In genomic region chr18:48945953-48946217, GRCh38 we compare ENCODE assay signal across 8 cellular contexts. TPM values are rescaled to one million over a fixed set of nuclear protein-coding genes. Genes with fewer than 3 reads are reported as not detected.
A peak's percentile ranks its signal among the peaks of the same experiment; 100 is the strongest.
DNase-seq lines count a peak whose midpoint lies in the region; ATAC-seq and TF ChIP-seq lines count a peak whose summit lies in the region.

No MANE protein-coding gene starts in this region.

- no peak overlapping the region for H4K8ac ChIP-seq in mesenchymal stem cell (ENCODE audit: low read length)

- no peak overlapping the region for H2BK5ac ChIP-seq in mesenchymal stem cell (ENCODE audit: low read depth, low read length, poor library complexity, severe bottlenecking)

- H3K4me1 ChIP-seq in cardiac muscle cell (ENCODE audit: low read depth) (peaks cover 67% of the 10 kb centered on the region), ascending aorta (peaks cover 13 to 43% of the 10 kb centered on the region in 2 donors), mesenchymal stem cell (ENCODE audit: control insufficient read depth, insufficient read depth, low read depth, low read length) (peaks cover 34% of the 10 kb centered on the region), upper lobe of left lung (peaks cover 59 to 75% (median 69%) of the 10 kb centered on the region in 4 donors)

- H3K27me3 ChIP-seq in cardiac muscle cell (no peaks in the 10 kb centered on the region), ascending aorta (no peaks in the 10 kb centered on the region), mesenchymal stem cell (ENCODE audit: control insufficient read depth in 1 of 2, insufficient read depth in 1 of 2, low read length in 2 of 2) (no peaks in the 10 kb centered on the region), upper lobe of left lung (no peaks in the 10 kb centered on the region)

- H3K36me3 ChIP-seq in cardiac muscle cell (peaks cover 29% of the 10 kb centered on the region), ascending aorta (peaks cover 3 to 33% of the 10 kb centered on the region in 2 donors), mesenchymal stem cell (ENCODE audit: control insufficient read depth in 1 of 2, insufficient read depth in 2 of 2, low read depth in 1 of 2, low read length in 2 of 2) (peaks cover 41 to 84% of the 10 kb centered on the region in 2 experiments), upper lobe of left lung (peaks cover 0 to 46% (median 13%) of the 10 kb centered on the region in 4 donors)

- no peak overlapping the region for H2BK15ac ChIP-seq in mesenchymal stem cell (ENCODE audit: low read depth, poor library complexity, severe bottlenecking)

- no peak overlapping the region for H4K91ac ChIP-seq in mesenchymal stem cell (ENCODE audit: low read length)

- H3K18ac ChIP-seq in mesenchymal stem cell (ENCODE audit: low read depth in 1 of 2, low read length in 2 of 2): no peak overlapping the region

- no peak for TF ChIP-seq POLR2A in upper lobe of left lung (IDR thresholded peaks at IDR 0.05)

- H3K9me3 ChIP-seq in cardiac muscle cell (ENCODE audit: low read depth): no peaks in the 10 kb centered on the region
- H3K9me3 ChIP-seq in ascending aorta: no peaks in the 10 kb centered on the region
- H3K9me3 ChIP-seq in mesenchymal stem cell (ENCODE audit: control insufficient read depth, low read length): no peaks in the 10 kb centered on the region
- H3K9me3 ChIP-seq in upper lobe of left lung: no peaks in the 10 kb centered on the region

- TF ChIP-seq CTCF in cardiac muscle cell (IDR thresholded peaks at IDR 0.05; ENCODE audit: low read depth, low read length): no peak
- no peak for TF ChIP-seq CTCF in ascending aorta (IDR thresholded peaks at IDR 0.05)
- no peak for TF ChIP-seq CTCF in upper lobe of left lung (IDR thresholded peaks at IDR 0.05)
- TF ChIP-seq CTCF in GM10266 (IDR thresholded peaks at IDR 0.05; ENCODE audit: control insufficient read depth, insufficient read depth, low read depth, missing control alignments): no peak

- H3K79me1 ChIP-seq in mesenchymal stem cell (replicated peaks; ENCODE audit: low read length, poor library complexity, severe bottlenecking): no peaks in the 10 kb centered on the region

- H3K9ac ChIP-seq in mesenchymal stem cell (ENCODE audit: low read length): peak overlapping the region; percentile 95

- peak overlapping the region in 1 of 2 experiments; percentile 35 for H2BK12ac ChIP-seq in mesenchymal stem cell (ENCODE audit: low read length in 2 of 2)

- peak overlapping the region; percentile 68 for H3K4me2 ChIP-seq in mesenchymal stem cell (ENCODE audit: low read length, poor library complexity, severe bottlenecking)

- no peak overlapping the region for H2AFZ ChIP-seq in mesenchymal stem cell (ENCODE audit: low read depth, low read length)

- H3K4ac ChIP-seq in mesenchymal stem cell (ENCODE audit: low read depth in 1 of 2, low read length in 2 of 2): no peak overlapping the region

- H3K14ac ChIP-seq in mesenchymal stem cell (ENCODE audit: low read length in 2 of 2): no peak overlapping the region

- peak overlapping the region; percentile 100 for H3K4me3 ChIP-seq in cardiac muscle cell
- peak overlapping the region; percentile 88 to 94 for H3K4me3 ChIP-seq in ascending aorta
- H3K4me3 ChIP-seq in mesenchymal stem cell (ENCODE audit: insufficient read depth in 1 of 2, low read depth in 1 of 2, low read length in 2 of 2): peak overlapping the region in 1 of 2 experiments; percentile 84
- peak overlapping the region in 3 of 4 donors; percentile 78 to 97 (median 92) for H3K4me3 ChIP-seq in upper lobe of left lung

- no peak overlapping the region for H3K23ac ChIP-seq in mesenchymal stem cell (ENCODE audit: low read length in 2 of 2)

- ATAC-seq in left ventricle myocardium superior (no peak), upper lobe of left lung (ENCODE audit: low FRiP score in 2 of 2) (no peak)

- TF ChIP-seq EP300 in upper lobe of left lung (IDR thresholded peaks at IDR 0.05): no peak

- peak overlapping the region; percentile 96 for H3K27ac ChIP-seq in cardiac muscle cell
- H3K27ac ChIP-seq in ascending aorta: peak overlapping the region; percentile 97 to 99
- peak overlapping the region; percentile 70 for H3K27ac ChIP-seq in mesenchymal stem cell (ENCODE audit: low read length, poor library complexity, severe bottlenecking)
- H3K27ac ChIP-seq in upper lobe of left lung: peak overlapping the region; percentile 95 to 98 (median 96)

- H2AK5ac ChIP-seq in mesenchymal stem cell (ENCODE audit: low read length, severe bottlenecking): peak overlapping the region; percentile 69

- intact Hi-C loops in left ventricle myocardium superior (cut with micrococcal nuclease): no loop called here
- intact Hi-C loops in ascending aorta (cut with DNase I): loop anchor here (5.0 kb wide), 1 partner anchor 231 kb away; no protein-coding TSS in a partner anchor

- no peak overlapping the region for H2BK120ac ChIP-seq in mesenchymal stem cell (ENCODE audit: low read depth, low read length)

- DNase-seq in cardiac muscle cell (ENCODE audit: low read depth in 1 of 2, low spot score in 1 of 2) (no peak), left ventricle myocardium superior (no peak), ascending aorta (ENCODE audit: low spot score in 2 of 2) (no peak), mesenchymal stem cell (no peak), upper lobe of left lung (no peak), NCI-H1694 (lab: John Stamatoyannopoulos, UW) (no peak), GM10266 (ENCODE audit: extremely low spot score) (no peak), iPS-NIHi7 (ENCODE audit: extremely low spot score) (no peak)

RNA-seq across cellular contexts. Expression of gene SMAD7, which starts 4.9 kb away (rescaled TPM):
- total RNA-seq in cardiac muscle cell: 93.1 and 129 TPM in 2 replicates
- polyA plus RNA-seq in cardiac muscle cell: 60.1 and 80.8 TPM in 2 replicates
- total RNA-seq in left ventricle myocardium superior: 13.8 TPM
- total RNA-seq in ascending aorta: 76.5 TPM
- polyA plus RNA-seq in mesenchymal stem cell (2013, experiment 1 of 2): 9.6 TPM
- 9.9 TPM for polyA plus RNA-seq in mesenchymal stem cell (2013, experiment 2 of 2)
- total RNA-seq in upper lobe of left lung: 10 to 100 TPM; 39.6 to 89.0 (median 61.5) TPM
